Comparison of ENCODE assay signal across 18 cellular contexts in genomic region chr11:115925568-115925904, GRCh38.
DNase-seq lines count a peak whose midpoint lies in the region; ATAC-seq and TF ChIP-seq lines count a peak whose summit lies in the region.
"Had no signal": no experiment of that assay in that cellular context is flagged by ENCODE, and none has a peak within 500 bp of the region (broad histone marks: within the 10 kb centered on the region; RNA-seq: fewer than 3 reads in every experiment).

No MANE protein-coding gene starts in this region.

- no peak overlapping the region for H2AK5ac ChIP-seq in IMR-90 (ENCODE audit: low read depth, low read length)

- POLR2A ChIA-PET in IMR-90 (lab: Charles Lee; ENCODE audit: unreplicated experiment) = no interaction called here

- H3K14ac ChIP-seq in IMR-90 (replicated peaks; ENCODE audit: low read depth, low read length) = no peak overlapping the region

- H3K9ac ChIP-seq in IMR-90 (ENCODE audit: low read depth, low read length) = no peak overlapping the region

- H3K4me1 Mint-ChIP-seq in activated CD4-positive, alpha-beta T cell treated with anti-CD3 and anti-CD28 coated beads, Interleukin-2, amount 10 ng/mL, durations not matched to agents 24 days and 14 days = peaks cover 9% of the 10 kb centered on the region
- peaks cover 8% of the 10 kb centered on the region for H3K4me1 Mint-ChIP-seq in activated naive CD8-positive, alpha-beta T cell (ENCODE audit: low read depth)
- no peaks in the 10 kb centered on the region for H3K4me1 Mint-ChIP-seq in stimulated activated effector memory CD8-positive, alpha-beta T cell treated with anti-CD3 and anti-CD28 coated beads, Interleukin-12 subunit alpha, Interleukin-12 subunit beta, amount 100 ng/mL, for 72 hours

- H4K5ac ChIP-seq in IMR-90 (ENCODE audit: low read depth, low read length) = no peak overlapping the region

- H2BK15ac ChIP-seq in IMR-90 (ENCODE audit: low read depth, low read length) = no peak overlapping the region

- H3K18ac ChIP-seq in IMR-90 (ENCODE audit: low read depth, low read length) = no peak overlapping the region

- no peak overlapping the region for H3K4ac ChIP-seq in IMR-90 (ENCODE audit: low read depth, low read length)

- H3K4me2 ChIP-seq in IMR-90 (ENCODE audit: low read depth, low read length) = no peak overlapping the region

- H4K8ac ChIP-seq in IMR-90 (ENCODE audit: low read depth in 2 of 2, low read length in 2 of 2) = no peak overlapping the region

- H3K9me1 ChIP-seq in IMR-90 (ENCODE audit: insufficient read depth, low read length) = no peaks in the 10 kb centered on the region

- CTCF ChIA-PET in IMR-90 (lab: Yijun Ruan, JAX) = no interaction called here

- H3K4me3 Mint-ChIP-seq in activated CD4-positive, alpha-beta T cell treated with anti-CD3 and anti-CD28 coated beads, Interleukin-2, amount 10 ng/mL, durations not matched to agents 24 days and 14 days = peak overlapping the region; percentile 26
- no peak overlapping the region for H3K4me3 Mint-ChIP-seq in activated naive CD8-positive, alpha-beta T cell
- H3K4me3 Mint-ChIP-seq in stimulated activated effector memory CD8-positive, alpha-beta T cell treated with anti-CD3 and anti-CD28 coated beads, Interleukin-12 subunit alpha, Interleukin-12 subunit beta, amount 100 ng/mL, for 72 hours = no peak overlapping the region
- H3K4me3 Mint-ChIP-seq: CD4-positive, alpha-beta T cell; H9 had no signal

- in situ Hi-C loops in IMR-90 (cut with MboI; ENCODE audit: low sequenced_read_pairs) = no loop called here

- H2BK20ac ChIP-seq in IMR-90 (ENCODE audit: low read depth, low read length) = no peak overlapping the region

- H3K27me3 Mint-ChIP-seq in activated CD4-positive, alpha-beta T cell treated with anti-CD3 and anti-CD28 coated beads, Interleukin-2, amount 10 ng/mL, durations not matched to agents 24 days and 14 days = peaks cover 2% of the 10 kb centered on the region
- H3K27me3 Mint-ChIP-seq in activated naive CD8-positive, alpha-beta T cell = no peaks in the 10 kb centered on the region
- H3K27me3 Mint-ChIP-seq: CD4-positive, alpha-beta T cell had no signal

- no peak overlapping the region for H3K27ac ChIP-seq in IMR-90 (ENCODE audit: insufficient read depth, low read length)
- H3K27ac ChIP-seq: 22Rv1, HL-60 had no signal

- peaks cover 4% of the 10 kb centered on the region; the same call in 1 of the 2 replicates for H3K27me3 ChIP-seq in IMR-90 (ENCODE audit: control insufficient read depth, insufficient read depth, low read length)
- H3K27me3 ChIP-seq: BE2C had no signal

- TF ChIP-seq CTCF in IMR-90 (conservative IDR thresholded peaks at IDR 0.05; ENCODE audit: low read depth, low read length) = no peak

- H2BK120ac ChIP-seq in IMR-90 (ENCODE audit: low read depth, low read length) = no peak overlapping the region

- H3K36me3 Mint-ChIP-seq in activated CD4-positive, alpha-beta T cell treated with anti-CD3 and anti-CD28 coated beads, Interleukin-2, amount 10 ng/mL, durations not matched to agents 24 days and 14 days (ENCODE audit: low read depth) = no peaks in the 10 kb centered on the region
- H3K36me3 Mint-ChIP-seq in activated naive CD8-positive, alpha-beta T cell = no peaks in the 10 kb centered on the region
- H3K36me3 Mint-ChIP-seq in stimulated activated effector memory CD8-positive, alpha-beta T cell treated with anti-CD3 and anti-CD28 coated beads, Interleukin-12 subunit alpha, Interleukin-12 subunit beta, amount 100 ng/mL, for 72 hours = no peaks in the 10 kb centered on the region

- H4K91ac ChIP-seq in IMR-90 (ENCODE audit: insufficient read depth, low read depth, low read length) = no peak overlapping the region

- no peak for TF ChIP-seq RAD21 in IMR-90 (IDR thresholded peaks at IDR 0.05; ENCODE audit: low read length)

- H3K27ac Mint-ChIP-seq in activated CD4-positive, alpha-beta T cell treated with anti-CD3 and anti-CD28 coated beads, Interleukin-2, amount 10 ng/mL, durations not matched to agents 24 days and 14 days = peak overlapping the region; percentile 76
- peak overlapping the region; percentile 68 for H3K27ac Mint-ChIP-seq in activated naive CD8-positive, alpha-beta T cell
- H3K27ac Mint-ChIP-seq in stimulated activated effector memory CD8-positive, alpha-beta T cell treated with anti-CD3 and anti-CD28 coated beads, Interleukin-12 subunit alpha, Interleukin-12 subunit beta, amount 100 ng/mL, for 72 hours = peak overlapping the region; percentile 52
- H3K27ac Mint-ChIP-seq: CD4-positive, alpha-beta T cell; H9 had no signal

- no CpG with 5 or more reads among the region's 2 CpGs for WGBS in IMR-90 (ENCODE audit: extremely low coverage in 2 of 2, insufficient read length in 1 of 2), 2 experiments

- no peaks in the 10 kb centered on the region for H3K36me3 ChIP-seq in IMR-90 (ENCODE audit: control insufficient read depth, insufficient read depth, low read length)
- H3K36me3 ChIP-seq: BE2C had no signal

- no peaks in the 10 kb centered on the region for H4K20me1 ChIP-seq in IMR-90 (ENCODE audit: insufficient read depth, low read length)

- H3K9me3 Mint-ChIP-seq in activated CD4-positive, alpha-beta T cell treated with anti-CD3 and anti-CD28 coated beads, Interleukin-2, amount 10 ng/mL, durations not matched to agents 24 days and 14 days = peaks cover 6% of the 10 kb centered on the region
- no peaks in the 10 kb centered on the region for H3K9me3 Mint-ChIP-seq in activated naive CD8-positive, alpha-beta T cell (ENCODE audit: low read depth)
- peaks cover 8% of the 10 kb centered on the region for H3K9me3 Mint-ChIP-seq in stimulated activated effector memory CD8-positive, alpha-beta T cell treated with anti-CD3 and anti-CD28 coated beads, Interleukin-12 subunit alpha, Interleukin-12 subunit beta, amount 100 ng/mL, for 72 hours
- H3K9me3 Mint-ChIP-seq: H9 had no signal

- no peak for DNase-seq in activated CD4-positive, alpha-beta T cell treated with anti-CD3 and anti-CD28 coated beads, Interleukin-2, amount 10 ng/mL, durations not matched to agents 24 days and 14 days
- no peak for DNase-seq in activated CD4-positive, alpha-beta T cell treated with anti-CD3 and anti-CD28 coated beads for 1 hour
- DNase-seq in IMR-90 = no peak
- no peak for DNase-seq in stimulated activated effector memory CD8-positive, alpha-beta T cell treated with anti-CD3 and anti-CD28 coated beads, Interleukin-12 subunit alpha, Interleukin-12 subunit beta, amount 100 ng/mL, for 72 hours (ENCODE audit: low spot score in 2 of 2)
- no peak for DNase-seq in COLO829 (ENCODE audit: low spot score)
- DNase-seq: BE2C; CD4-positive, alpha-beta T cell; DMS79; H9; NCI-H1436 treated with DMSO at 0.1 percent for 48 hours; NCI-H2029 treated with DMSO at 0.1 percent for 48 hours; NCI-H2171 treated with DMSO at 0.1 percent for 48 hours; NCI-H748 treated with DMSO at 0.1 percent for 48 hours had no signal

- no peaks in the 10 kb centered on the region for H3K9me3 ChIP-seq in IMR-90 (ENCODE audit: control insufficient read depth, insufficient read depth, low read length)
- H3K9me3 ChIP-seq: BE2C had no signal

- BruUV-seq in IMR-90 (replicated peaks; lab: Mats Ljungman, UMichigan) = no TSS peak

- ATAC-seq in IMR-90 (ENCODE audit: low read depth) (no peak), GM19452 (IDR thresholded peaks at IDR 0.05; ENCODE audit: unreplicated experiment) (no peak), GM18861 (IDR thresholded peaks at IDR 0.05; ENCODE audit: unreplicated experiment) (no peak)
- ATAC-seq in stimulated activated effector memory CD8-positive, alpha-beta T cell treated with anti-CD3 and anti-CD28 coated beads, Interleukin-12 subunit alpha, Interleukin-12 subunit beta, amount 100 ng/mL, for 72 hours = no peak

- intact Hi-C loops in activated CD4-positive, alpha-beta T cell treated with anti-CD3 and anti-CD28 coated beads, Interleukin-2, amount 10 ng/mL, durations not matched to agents 24 days and 14 days (cut with micrococcal nuclease) = loop anchor here (2.0 to 10.0 kb wide), 2 partner anchors 51 to 701 kb away; no protein-coding TSS in a partner anchor
- intact Hi-C loops in IMR-90 (cut with micrococcal nuclease) = no loop called here

- no peak overlapping the region for H3K4me3 ChIP-seq in IMR-90 (ENCODE audit: insufficient read depth, low read depth, low read length)

- TF ChIP-seq POLR2A in IMR-90 (IDR thresholded peaks at IDR 0.05; ENCODE audit: low read depth, low read length) = no peak

- no peak overlapping the region for H2AK9ac ChIP-seq in IMR-90 (replicated peaks; ENCODE audit: low read depth, low read length, poor library complexity)

- no peak overlapping the region for H2BK5ac ChIP-seq in IMR-90 (ENCODE audit: low read depth, low read length, poor library complexity, severe bottlenecking)

- peak overlapping the region; percentile 36 for H2AFZ ChIP-seq in IMR-90 (replicated peaks; ENCODE audit: low read length, poor library complexity)

- H3K23ac ChIP-seq in IMR-90 (ENCODE audit: low read depth, low read length) = no peak overlapping the region

- dilution Hi-C loops in IMR-90 (cut with HindIII; ENCODE audit: low sequenced_read_pairs, unreplicated experiment) = no loop called here

- no peaks in the 10 kb centered on the region for H3K79me1 ChIP-seq in IMR-90 (ENCODE audit: low read depth in 1 of 2, low read length in 2 of 2)

- H3K4me1 ChIP-seq in IMR-90 (ENCODE audit: control insufficient read depth, insufficient read depth, low read length) = no peaks in the 10 kb centered on the region; the same call in 1 of the 2 replicates

- H3K56ac ChIP-seq in IMR-90 (ENCODE audit: extremely low read depth, insufficient read depth, low read length) = no peak overlapping the region

TF ChIP-seq in IMR-90, 13 proteins besides CTCF, POLR2A, EP300 and RAD21 (continues in another document):
- no peak for TF ChIP-seq USF2 (IDR thresholded peaks at IDR 0.05; ENCODE audit: low read depth, low read length)
- TF ChIP-seq SMC3 (IDR thresholded peaks at IDR 0.05; ENCODE audit: low read depth, low read length) = no peak
- no peak for TF ChIP-seq MAZ (IDR thresholded peaks at IDR 0.05; ENCODE audit: borderline replicate concordance, low read depth, low read length)
- no peak for TF ChIP-seq CEBPB (IDR thresholded peaks at IDR 0.05; ENCODE audit: low read depth, low read length)
